Comparison of ENCODE assay signal across 8 cellular contexts in the genomic region with DNA sequence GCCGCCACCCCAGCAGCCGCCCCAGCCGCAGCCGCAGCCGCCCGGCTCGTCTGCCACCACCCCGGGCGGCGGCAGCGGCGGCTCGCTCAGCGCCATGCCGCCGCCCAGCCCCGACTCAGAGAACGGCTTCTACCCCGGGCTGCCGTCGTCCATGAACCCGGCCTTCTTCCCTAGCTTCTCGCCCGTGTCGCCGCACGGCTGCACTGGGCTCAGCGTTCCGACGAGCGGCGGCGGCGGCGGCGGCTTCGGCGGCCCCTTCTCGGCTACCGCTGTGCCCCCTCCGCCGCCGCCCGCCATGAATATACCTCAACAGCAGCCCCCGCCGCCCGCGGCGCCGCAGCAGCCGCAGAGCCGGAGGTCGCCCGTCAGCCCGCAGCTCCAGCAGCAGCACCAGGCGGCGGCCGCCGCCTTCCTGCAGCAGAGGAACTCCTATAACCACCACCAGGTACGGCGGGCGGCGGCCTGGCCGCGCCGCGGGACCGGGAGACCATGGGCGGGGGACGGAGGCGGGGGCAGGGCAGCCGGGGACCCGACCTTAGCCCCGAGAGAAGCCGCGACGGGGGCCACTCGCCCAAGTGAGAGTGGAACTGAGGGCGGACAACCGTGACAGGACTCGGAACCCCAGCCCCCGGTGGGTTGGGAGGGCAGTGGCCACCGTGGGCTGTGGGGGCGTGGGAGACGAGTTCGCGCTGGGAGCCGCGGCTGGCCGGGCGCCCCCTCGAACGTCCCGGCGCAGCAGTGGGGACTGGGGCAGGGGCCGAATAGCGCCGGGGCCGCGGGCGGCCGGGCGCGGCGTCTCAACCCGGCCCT. TPM values are rescaled to one million over a fixed set of nuclear protein-coding genes. Genes with fewer than 3 reads are reported as not detected.
DNase-seq lines count a peak whose midpoint lies in the region; ATAC-seq and TF ChIP-seq lines count a peak whose summit lies in the region.

No MANE protein-coding gene starts in this region.

- peak; percentile 45 for DNase-seq in GM13976 (ENCODE audit: low spot score)
- DNase-seq in activated CD4-positive, alpha-beta T cell treated with anti-CD3 and anti-CD28 coated beads for 4 hours = peak; percentile 38 to 57
- peak; percentile 58 to 73 (median 67) for DNase-seq in right lobe of liver
- peak; percentile 26 to 27 for DNase-seq in stimulated activated CD4-positive, alpha-beta T cell treated with anti-CD3 and anti-CD28 coated beads, Interleukin-4, amount 100 ng/mL, for 48 hours (ENCODE audit: low read depth in 2 of 2)
- DNase-seq in dedifferentiated amniotic fluid mesenchymal stem cell (ENCODE audit: extremely low spot score) = no peak

- WGBS in right lobe of liver (ENCODE audit: insufficient coverage, low coverage, low lambda C conversion rate, missing lambda C conversion rate) = 0% methylated on average over 9 of the region's 106 CpGs

- intact Hi-C loops in right lobe of liver (cut with DNase I) = no loop called here

- TF ChIP-seq CTCF in GM13976 (IDR thresholded peaks at IDR 0.05; ENCODE audit: borderline replicate concordance, control extremely low read depth, extremely low read depth, insufficient read depth, missing control alignments) (no peak), right lobe of liver (IDR thresholded peaks at IDR 0.05) (no peak)

- no peak for TF ChIP-seq POLR2A in right lobe of liver (IDR thresholded peaks at IDR 0.05)

- no peaks in the 10 kb centered on the region for H3K27me3 ChIP-seq in right lobe of liver

- H3K4me1 ChIP-seq in right lobe of liver = peaks cover 0 to 20% (median 3%) of the 10 kb centered on the region in 4 donors

- H3K36me3 ChIP-seq in right lobe of liver = peaks cover 0 to 18% (median 7%) of the 10 kb centered on the region in 4 donors

- peak; percentile 5 for ATAC-seq in HG03460 (IDR thresholded peaks at IDR 0.05; ENCODE audit: unreplicated experiment)
- no peak for ATAC-seq in right lobe of liver
- ATAC-seq in GM18873 (IDR thresholded peaks at IDR 0.05; ENCODE audit: low FRiP score, unreplicated experiment) = no peak

- H3K9me3 ChIP-seq in right lobe of liver = no peaks in the 10 kb centered on the region

- H3K4me3 ChIP-seq in right lobe of liver = peak overlapping the region; percentile 77 to 87 (median 86)

- H3K27ac ChIP-seq in cingulate gyrus (ENCODE audit: low read depth, low read length) = peak overlapping the region; percentile 96
- H3K27ac ChIP-seq in right lobe of liver = peak overlapping the region; percentile 100

- in situ Hi-C loops in GM13976 (cut with MboI; ENCODE audit: low sequenced_read_pairs, unreplicated experiment) = loop anchor here (25.0 kb wide), 1 partner anchor 658 kb away; the partner anchor contains the start of gene FBXL5

RNA-seq across cellular contexts. Expression of gene CPEB2, which starts 1.8 kb away (rescaled TPM):
- 10 to 100 TPM in 4 of 6 experiments, 1 to 10 TPM in 2; 9.1 to 16.3 (median 12.9) TPM for total RNA-seq in right lobe of liver
